In the genomic region with DNA sequence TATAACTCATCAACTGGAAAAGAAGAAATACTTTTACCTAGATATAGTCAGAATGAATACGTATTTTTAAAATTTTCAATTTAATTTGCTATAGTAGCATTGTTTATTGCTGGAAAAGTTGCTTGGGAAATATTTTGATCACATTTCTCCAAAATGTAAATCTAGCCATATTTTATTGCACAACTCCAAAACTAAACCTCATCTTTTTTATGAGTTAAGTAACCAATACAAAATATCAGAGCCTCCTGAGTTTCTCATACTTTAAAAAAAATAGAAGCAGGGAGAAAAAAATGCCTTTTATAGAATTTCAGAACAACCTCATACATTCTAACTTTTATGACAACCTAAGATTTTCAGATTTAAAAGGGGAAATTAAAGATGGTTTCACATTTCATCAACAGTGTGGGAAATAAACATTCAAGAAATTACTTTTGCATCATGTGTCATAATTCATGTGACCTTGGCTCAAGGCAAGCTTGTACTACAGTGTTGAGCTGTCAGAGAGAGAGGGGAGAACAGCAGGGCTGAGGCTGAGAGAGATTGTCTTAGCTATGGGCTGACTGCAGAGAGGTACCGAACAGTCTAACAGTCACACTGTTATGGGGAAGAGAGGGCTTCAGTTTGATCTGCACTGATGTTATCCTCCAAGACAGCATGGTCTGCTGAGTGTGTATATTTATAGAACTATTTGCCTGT, we compare ENCODE assay signal across 11 cellular contexts.
DNase-seq lines count a peak whose midpoint lies in the region; ATAC-seq and TF ChIP-seq lines count a peak whose summit lies in the region.
"Had no signal": no experiment of that assay in that cellular context is flagged by ENCODE, and none has a peak within 500 bp of the region (broad histone marks: within the 10 kb centered on the region; RNA-seq: fewer than 3 reads in every experiment).

No MANE protein-coding gene starts in this region.

- peaks cover 14% of the 10 kb centered on the region for H3K4me1 Mint-ChIP-seq in chondrocyte (ENCODE audit: low read depth)
- H3K4me1 Mint-ChIP-seq: activated naive CD8-positive, alpha-beta T cell treated with anti-CD3 and anti-CD28 coated beads, Interleukin-2, amount 50 U/mL, for 24 hours had no signal

- H3K36me3 Mint-ChIP-seq in chondrocyte (ENCODE audit: low read depth), result no peaks in the 10 kb centered on the region

- TF ChIP-seq CTCF in fibroblast of pulmonary artery (IDR thresholded peaks at IDR 0.05; ENCODE audit: low read length, missing control alignments) (no peak), chondrocyte (IDR thresholded peaks at IDR 0.05) (no peak)

- peak overlapping the region; percentile 13 for H2AFZ ChIP-seq in ACC112 (ENCODE audit: low read length, unreplicated experiment)

- no peak overlapping the region for H3K4me3 ChIP-seq in ACC112 (ENCODE audit: low read depth, low read length)
- no peak overlapping the region for H3K4me3 ChIP-seq in fibroblast of pulmonary artery (replicated peaks; ENCODE audit: low read depth, low read length)

- no peaks in the 10 kb centered on the region for H3K27me3 ChIP-seq in ACC112 (ENCODE audit: insufficient read depth, low read length)

- H3K4me3 Mint-ChIP-seq in chondrocyte (ENCODE audit: unreplicated experiment), result no peak overlapping the region
- H3K4me3 Mint-ChIP-seq: activated naive CD8-positive, alpha-beta T cell treated with anti-CD3 and anti-CD28 coated beads, Interleukin-2, amount 50 U/mL, for 24 hours had no signal

- DNase-seq in fibroblast of pulmonary artery (ENCODE audit: low read depth) (peak; percentile 35), NCI-H1092 treated with DMSO at 0.1 percent for 48 hours (lab: John Stamatoyannopoulos, UW) (no peak), chondrocyte (ENCODE audit: low spot score) (no peak)
- DNase-seq in activated CD4-positive, alpha-beta T cell treated with anti-CD3 and anti-CD28 coated beads, Interleukin-2, amount 50 U/mL, for 4 hours, result no peak
- DNase-seq: activated naive CD8-positive, alpha-beta T cell treated with anti-CD3 and anti-CD28 coated beads, Interleukin-2, amount 50 U/mL, for 24 hours; kidney; NCI-H446 treated with DMSO at 0.1 percent for 48 hours had no signal

- H3K9me3 Mint-ChIP-seq in chondrocyte (ENCODE audit: low read depth), result no peaks in the 10 kb centered on the region
- H3K9me3 Mint-ChIP-seq: activated naive CD8-positive, alpha-beta T cell treated with anti-CD3 and anti-CD28 coated beads, Interleukin-2, amount 50 U/mL, for 24 hours had no signal

- H3K79me2 ChIP-seq in ACC112 (ENCODE audit: control insufficient read depth, insufficient read depth, low read length, unreplicated experiment), result no peaks in the 10 kb centered on the region

- peaks cover 5% of the 10 kb centered on the region for H3K4me1 ChIP-seq in ACC112 (ENCODE audit: control insufficient read depth, insufficient read depth, low read length, unreplicated experiment)

- ATAC-seq in GM19351 (IDR thresholded peaks at IDR 0.05; ENCODE audit: unreplicated experiment) (peak; percentile 88), HG03378 (IDR thresholded peaks at IDR 0.05; ENCODE audit: unreplicated experiment) (peak; percentile 66), HG03520 (IDR thresholded peaks at IDR 0.05; ENCODE audit: unreplicated experiment) (no peak)
- ATAC-seq: activated naive CD8-positive, alpha-beta T cell treated with anti-CD3 and anti-CD28 coated beads, Interleukin-2, amount 50 U/mL, for 24 hours had no signal

- H3K36me3 ChIP-seq in ACC112 (ENCODE audit: insufficient read depth, low read length), result no peaks in the 10 kb centered on the region

- no peaks in the 10 kb centered on the region for H3K27me3 Mint-ChIP-seq in chondrocyte (ENCODE audit: low read depth)

- H3K27ac ChIP-seq in ACC112 (ENCODE audit: low read depth, low read length), result peak overlapping the region; percentile 1; the same call in 1 of the 2 replicates

- H3K27ac Mint-ChIP-seq in chondrocyte (ENCODE audit: unreplicated experiment), result no peak overlapping the region
- H3K27ac Mint-ChIP-seq: activated naive CD8-positive, alpha-beta T cell treated with anti-CD3 and anti-CD28 coated beads, Interleukin-2, amount 50 U/mL, for 24 hours had no signal
